8 cellular contexts compared by ENCODE assay signal in genomic region chr6:116680880-116681672, GRCh38. TPM values are rescaled to one million over a fixed set of nuclear protein-coding genes. Genes with fewer than 3 reads are reported as not detected.
DNase-seq lines count a peak whose midpoint lies in the region; ATAC-seq, FAIRE-seq and TF ChIP-seq lines count a peak whose summit lies in the region.

Gene KPNA5 (plus strand): TSS chr6:116681211. CDS start chr6:116681335, 124 bp downstream.

- peak; percentile 94 to 95 for TF ChIP-seq POLR2A in H1 (IDR thresholded peaks at IDR 0.05; ENCODE audit: control extremely low read depth in 1 of 2, low read depth in 2 of 2, low read length in 2 of 2)

- peaks cover 0 to 2% (median 0%) of the 10 kb centered on the region in 4 experiments; a peak in 1 of 7 replicates for H3K4me1 ChIP-seq in H1 (replicated peaks in 1 of 4; ENCODE audit: control insufficient read depth in 3 of 4, insufficient read depth in 4 of 4, low read length in 3 of 4)

- WGBS in H1 (ENCODE audit: extremely low coverage in 1 of 2, insufficient coverage in 1 of 2, insufficient read length in 1 of 2, insufficient replicate concordance in 2 of 2, low coverage in 1 of 2, low lambda C conversion rate in 2 of 2, missing lambda C conversion rate in 1 of 2), 2 experiments, result 1% methylated on average over 62 of the region's 69 CpGs; no CpG with 5 or more reads in 1 of the 2 experiments

- peak within 1 kb of the TSS; percentile 96 for H4K8ac ChIP-seq in H1 (ENCODE audit: extremely low read depth, insufficient read depth, low read length)

- no peak within 1 kb of the TSS for H2BK20ac ChIP-seq in H1 (ENCODE audit: low read length)

- H3K4me2 ChIP-seq in H1 (ENCODE audit: insufficient read depth in 1 of 2, low read depth in 2 of 2, low read length in 2 of 2), result peak within 1 kb of the TSS; percentile 74 to 88

- no peak within 1 kb of the TSS for H3K14ac ChIP-seq in H1 (ENCODE audit: insufficient read length)

- no peaks in the 10 kb centered on the region for H3K9me3 ChIP-seq in H1 (ENCODE audit: insufficient read depth in 2 of 2, low read depth in 1 of 2, low read length in 1 of 2)

- no peaks in the 10 kb centered on the region for H4K20me1 ChIP-seq in H1 (replicated peaks in 1 of 2; ENCODE audit: control insufficient read depth in 1 of 2, insufficient read depth in 2 of 2, low read length in 2 of 2)

- H2BK12ac ChIP-seq in H1 (ENCODE audit: low read depth, low read length), result peak within 1 kb of the TSS; percentile 44; the same call in 1 of the 2 replicates

- no peak for FAIRE-seq in H1 (lab: Jason Lieb, UNC)

- H2BK5ac ChIP-seq in H1 (ENCODE audit: low read depth, low read length), result peak within 1 kb of the TSS; percentile 92

- peaks cover 0 to 8% (median 0%) of the 10 kb centered on the region in 4 experiments; a peak in 2 of 8 replicates for H3K36me3 ChIP-seq in H1 (ENCODE audit: control insufficient read depth in 2 of 4, insufficient read depth in 4 of 4, low read length in 3 of 4)

- ATAC-seq in GM21367 (IDR thresholded peaks at IDR 0.05; ENCODE audit: unreplicated experiment), result peak; percentile 93

- peaks cover 9% of the 10 kb centered on the region for H3K23me2 ChIP-seq in H1 (ENCODE audit: low read depth, low read length)

- peaks cover 3% of the 10 kb centered on the region for H3K79me1 ChIP-seq in H1 (ENCODE audit: low read depth, low read length)

- H3K27me3 ChIP-seq in H1 (replicated peaks in 1 of 4; ENCODE audit: control insufficient read depth in 3 of 4, extremely low read depth in 1 of 4, insufficient read depth in 3 of 4, low read length in 3 of 4), result no peaks in the 10 kb centered on the region

- peak within 1 kb of the TSS; percentile 73 to 91 (median 88) for H3K9ac ChIP-seq in H1 (replicated peaks in 1 of 4; ENCODE audit: extremely low read depth in 1 of 4, low read depth in 3 of 4, low read length in 3 of 4)

- H2AK5ac ChIP-seq in H1 (ENCODE audit: low read depth, low read length), result no peak within 1 kb of the TSS

- no peak within 1 kb of the TSS for H2BK15ac ChIP-seq in H1 (ENCODE audit: low read length)

- TF ChIP-seq EP300 in H1 (IDR thresholded peaks at IDR 0.05; ENCODE audit: borderline replicate concordance in 1 of 2, low read depth in 2 of 2, low read length in 2 of 2), result peak in 1 of 2 experiments; percentile 64; a peak in 1 of 3 replicates

- H3K18ac ChIP-seq in H1 (ENCODE audit: extremely low read depth, low read length), result peak within 1 kb of the TSS; percentile 99

- H3K4ac ChIP-seq in H1 (replicated peaks; ENCODE audit: insufficient read length, low read depth, low read length), result peak within 1 kb of the TSS; percentile 54

- H3K23ac ChIP-seq in H1 (ENCODE audit: insufficient read length), result no peak within 1 kb of the TSS

- H2BK120ac ChIP-seq in H1 (replicated peaks; ENCODE audit: low read depth, low read length), result no peak within 1 kb of the TSS

- H4K5ac ChIP-seq in H1 (ENCODE audit: insufficient read length, low read depth, low read length), result peak within 1 kb of the TSS; percentile 91

- H3K56ac ChIP-seq in H1 (replicated peaks; ENCODE audit: insufficient read length, low read depth, low read length), result peak within 1 kb of the TSS; percentile 77

- no peak for TF ChIP-seq RAD21 in H1 (IDR thresholded peaks at IDR 0.05 in 1 of 2, conservative IDR thresholded peaks at IDR 0.05 in 1 of 2; ENCODE audit: low read depth in 2 of 2, low read length in 2 of 2)

- peak within 1 kb of the TSS; percentile 81 to 93 (median 88) for H3K4me3 ChIP-seq in H1 (ENCODE audit: extremely low read depth in 1 of 4, insufficient read depth in 2 of 4, low read depth in 3 of 4, low read length in 4 of 4)

- H2AFZ ChIP-seq in H1 (ENCODE audit: low read length), result peak within 1 kb of the TSS; percentile 98

- POLR2A ChIA-PET in H1 (lab: Charles Lee; ENCODE audit: partially characterized antibody), result interaction anchor here (0.6 to 2.6 kb wide), 9 partner anchors 8 to 400 kb away, joined by 3 to 10 read pairs (median 3); partner anchors contain the start of genes RSPH4A, RWDD1 and ZUP1

- H3K79me2 ChIP-seq in H1 (ENCODE audit: control insufficient read depth in 1 of 2, insufficient read depth in 2 of 2, low read length in 2 of 2), result peaks cover 9 to 40% of the 10 kb centered on the region in 2 experiments

- peak within 1 kb of the TSS; percentile 91 for H3K27ac ChIP-seq in H1 (ENCODE audit: low read depth, low read length)

- peak; percentile 80 for DNase-seq in COR-L47 (lab: John Stamatoyannopoulos, UW)
- peak; percentile 93 for DNase-seq in HT1080 (ENCODE audit: low read depth)
- peak; percentile 92 for DNase-seq in NOMO-1 (lab: John Stamatoyannopoulos, UW; ENCODE audit: unreplicated experiment in 2 of 2)
- DNase-seq in activated CD8-positive, alpha-beta memory T cell treated with anti-CD3 and anti-CD28 coated beads for 48 hours (ENCODE audit: low read depth in 2 of 3, low spot score in 2 of 3), result peak; percentile 49 to 77 (median 76)
- peak; percentile 67 to 89 for DNase-seq in H1 (ENCODE audit: low read depth in 1 of 2, low spot score in 2 of 2)
- DNase-seq in mesenteric fat pad (ENCODE audit: low spot score), result peak; percentile 95
- DNase-seq in stimulated activated CD8-positive, alpha-beta memory T cell treated with anti-CD3 and anti-CD28 coated beads, Interleukin-15, amount 100 ng/mL, for 1 hour (ENCODE audit: low read depth), result peak; percentile 78

- H4K91ac ChIP-seq in H1 (replicated peaks; ENCODE audit: insufficient read length, low read length), result peak within 1 kb of the TSS; percentile 12

- TF ChIP-seq CTCF in H1 (IDR thresholded peaks at IDR 0.05; ENCODE audit: control extremely low read depth in 1 of 3, insufficient read depth in 1 of 3, low read depth in 1 of 3, low read length in 3 of 3), result no peak

- CTCF ChIA-PET in H1 (lab: Charles Lee; ENCODE audit: partially characterized antibody), result interaction anchor here (1.5 to 1.8 kb wide), 3 partner anchors 11 to 47 kb away, joined by 3 to 4 read pairs (median 4); partner anchors contain the start of gene ZUP1

TF ChIP-seq in H1, 55 proteins besides CTCF, POLR2A, EP300 and RAD21 (continues in another document):
- TF ChIP-seq TAF7 (optimal IDR thresholded peaks at IDR 0.05; ENCODE audit: borderline replicate concordance, low read depth, low read length) (no peak), CTBP2 (IDR thresholded peaks at IDR 0.05; ENCODE audit: borderline replicate concordance, insufficient read depth, insufficient read length, low read length) (no peak), RFX5 (IDR thresholded peaks at IDR 0.05; ENCODE audit: borderline replicate concordance, low read depth, low read length) (no peak), ATF2 (IDR thresholded peaks at IDR 0.05; ENCODE audit: low read length) (no peak), BRCA1 (IDR thresholded peaks at IDR 0.05; ENCODE audit: low read depth, low read length) (no peak), SIRT6 (IDR thresholded peaks at IDR 0.05; ENCODE audit: low read length) (no peak), KDM5A (IDR thresholded peaks at IDR 0.05; ENCODE audit: low read length) (no peak), CEBPB (IDR thresholded peaks at IDR 0.05; ENCODE audit: low read depth, low read length) (no peak), CHD1 (IDR thresholded peaks at IDR 0.05; ENCODE audit: low read depth, low read length) (no peak), SAP30 (IDR thresholded peaks at IDR 0.05; ENCODE audit: insufficient read depth, insufficient replicate concordance, low read length) (peak; percentile 64), TBP (IDR thresholded peaks at IDR 0.05; ENCODE audit: low read depth, low read length) (peak; percentile 66; the same call in 1 of the 2 replicates), BCL11A (IDR thresholded peaks at IDR 0.05; ENCODE audit: low read depth in 2 of 2, low read length in 2 of 2) (no peak), GTF2F1 (IDR thresholded peaks at IDR 0.05; ENCODE audit: borderline replicate concordance, low read depth, low read length) (no peak)
- TF ChIP-seq, protein P1, sequence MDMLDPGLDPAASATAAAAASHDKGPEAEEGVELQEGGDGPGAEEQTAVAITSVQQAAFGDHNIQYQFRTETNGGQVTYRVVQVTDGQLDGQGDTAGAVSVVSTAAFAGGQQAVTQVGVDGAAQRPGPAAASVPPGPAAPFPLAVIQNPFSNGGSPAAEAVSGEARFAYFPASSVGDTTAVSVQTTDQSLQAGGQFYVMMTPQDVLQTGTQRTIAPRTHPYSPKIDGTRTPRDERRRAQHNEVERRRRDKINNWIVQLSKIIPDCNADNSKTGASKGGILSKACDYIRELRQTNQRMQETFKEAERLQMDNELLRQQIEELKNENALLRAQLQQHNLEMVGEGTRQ (IDR thresholded peaks at IDR 0.05; ENCODE audit: low read length), result no peak
- TF ChIP-seq, protein P2, sequence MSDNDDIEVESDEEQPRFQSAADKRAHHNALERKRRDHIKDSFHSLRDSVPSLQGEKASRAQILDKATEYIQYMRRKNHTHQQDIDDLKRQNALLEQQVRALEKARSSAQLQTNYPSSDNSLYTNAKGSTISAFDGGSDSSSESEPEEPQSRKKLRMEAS (IDR thresholded peaks at IDR 0.05), result peak; percentile 17

RNA-seq across cellular contexts. Expression of gene KPNA5, which starts in this region (rescaled TPM):
- total RNA-seq in HT1080 (2014; rRNA removed; shearing (Covaris generic)), result 5.1 and 7.0 TPM in 2 replicates
- 3.7 and 4.7 TPM in 2 replicates for polyA plus RNA-seq in HT1080 (2015; cell fraction: cytosol; rRNA removed)
- polyA plus RNA-seq in HT1080 (2015; cell fraction: nucleus; rRNA removed), result 6.8 and 10.5 TPM in 2 replicates
- total RNA-seq in H1 (2021; fragmentation: NEBNext Ultra II Directional; extraction: Animal tissue kit (Norgen Biotek cat#: 25700)), result 9.7 and 11.7 TPM in 2 replicates
- 1.9 and 2.0 TPM in 2 replicates for polyA plus RNA-seq in H1 (2011; rRNA removed)
- polyA plus RNA-seq in H1 (2011; cell fraction: cytosol; rRNA removed), result 3.4 TPM
- 2.4 TPM for polyA plus RNA-seq in H1 (2011; cell fraction: nucleus; rRNA removed)
- 2.8 to 7.1 TPM (median 3.8 TPM) in 4 replicates for polyA plus RNA-seq in H1 (2012, experiment 1 of 2)
- 0.28 TPM for polyA plus RNA-seq in H1 (2012, experiment 2 of 2)
- 6.0 TPM for polyA plus RNA-seq in H1 (2013, experiment 1 of 2)
- 6.4 TPM for polyA plus RNA-seq in H1 (2013, experiment 2 of 2)
- 5.0 and 8.1 TPM in 2 replicates for polyA minus RNA-seq in H1 (2011; rRNA and poly(A)+ RNA removed)
- polyA minus RNA-seq in H1 (2011; cell fraction: cytosol; rRNA and poly(A)+ RNA removed), result 5.1 TPM
- polyA minus RNA-seq in H1 (2011; cell fraction: nucleus; rRNA and poly(A)+ RNA removed), result 12.3 TPM
- total RNA-seq in mesenteric fat pad, result 13.5 TPM

Comparison
In these comparisons a context has a peak if more than half of its experiments do, and no peak if none do; other contexts are left out.
1. Peak in every context shown above with its lines: DNase-seq, ATAC-seq, H3K4me3 ChIP-seq and H3K27ac ChIP-seq.